In the genomic region with DNA sequence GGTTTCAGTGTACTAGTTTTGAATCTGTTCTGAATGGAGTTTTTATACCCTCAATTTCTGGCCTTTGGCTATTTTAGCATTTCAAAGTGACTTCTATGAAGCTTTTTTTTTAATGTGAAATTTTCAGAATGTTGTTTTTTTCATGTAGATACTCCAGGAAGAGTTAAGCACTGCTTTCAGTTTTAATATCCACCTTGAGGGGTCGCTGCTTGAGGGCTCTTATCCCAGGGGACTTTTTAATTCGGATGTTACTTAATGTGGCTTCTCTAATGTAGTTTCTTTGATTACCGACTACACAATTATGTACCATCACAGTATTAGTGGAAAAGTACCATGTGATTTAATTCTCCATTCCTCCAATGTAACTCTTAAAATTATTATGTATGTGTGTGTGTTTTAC, we compare ENCODE assay signal across 9 cellular contexts. TPM values are rescaled to one million over a fixed set of nuclear protein-coding genes. Genes with fewer than 3 reads are reported as not detected.
DNase-seq lines count a peak whose midpoint lies in the region; ATAC-seq, FAIRE-seq and TF ChIP-seq lines count a peak whose summit lies in the region.
"Had no signal": no experiment of that assay in that cellular context is flagged by ENCODE, and none has a peak within 500 bp of the region (broad histone marks: within the 10 kb centered on the region; RNA-seq: fewer than 3 reads in every experiment).

No MANE protein-coding gene starts in this region.

- TF ChIP-seq CTCF in liver (IDR thresholded peaks at IDR 0.05; ENCODE audit: low read depth, low read length, missing input control) (peak; percentile 16), HepG2 (CRISPR knock-in tag; IDR thresholded peaks at IDR 0.05) (no peak), fibroblast of pulmonary artery (IDR thresholded peaks at IDR 0.05; ENCODE audit: low read length, missing control alignments) (peak; percentile 59), upper lobe of left lung (IDR thresholded peaks at IDR 0.05) (peak in 4 of 6 experiments; percentile 24 to 58 (median 40))

- no peak overlapping the region for H3K4me3 ChIP-seq in liver (ENCODE audit: low read depth in 1 of 3, low read length in 3 of 3)
- H3K4me3 ChIP-seq in HepG2 (replicated peaks in 1 of 3; ENCODE audit: insufficient read depth in 1 of 3, low read depth in 2 of 3, low read length in 3 of 3): no peak overlapping the region
- peak overlapping the region; percentile 14 for H3K4me3 ChIP-seq in fibroblast of pulmonary artery (replicated peaks; ENCODE audit: low read depth, low read length)
- no peak overlapping the region for H3K4me3 ChIP-seq in upper lobe of left lung

- H3K9ac ChIP-seq in liver (ENCODE audit: low read depth in 1 of 2, low read length in 2 of 2) (no peak overlapping the region), HepG2 (ENCODE audit: insufficient read depth, low read depth, low read length) (no peak overlapping the region)

- no peak for DNase-seq in HepG2 (ENCODE audit: low spot score)
- no peak for DNase-seq in T-helper 17 cell
- peak; percentile 49 for DNase-seq in fibroblast of pulmonary artery (ENCODE audit: low read depth)
- DNase-seq in upper lobe of left lung: no peak
- no peak for DNase-seq in RKO (ENCODE audit: low spot score)
- no peak for DNase-seq in HK-2 (ENCODE audit: unreplicated experiment)

- in situ Hi-C loops in HepG2 (cut with HindIII; ENCODE audit: extremely low pct_ligation_motif_present, low pct_unique_long_range_greater_than_20kb): no loop called here

- no peak overlapping the region for H2AFZ ChIP-seq in HepG2 (ENCODE audit: low read length)

- peaks cover 33% of the 10 kb centered on the region for H3K4me1 Mint-ChIP-seq in T-helper 17 cell

- peak in 1 of 2 donors; percentile 38 for TF ChIP-seq RAD21 in liver (IDR thresholded peaks at IDR 0.05)
- TF ChIP-seq RAD21 in HepG2 (CRISPR knock-in tag; IDR thresholded peaks at IDR 0.05): no peak

- H3K27ac Mint-ChIP-seq in T-helper 17 cell: peak overlapping the region; percentile 21
- H3K27ac Mint-ChIP-seq: activated naive CD4-positive, alpha-beta T cell treated with anti-CD3 and anti-CD28 coated beads, Interleukin-2, amount 50 U/mL, for 72 hours had no signal

- no TSS peak for BruUV-seq in HepG2 (replicated peaks; lab: Mats Ljungman, UMichigan)

- no peaks in the 10 kb centered on the region for H3K27me3 ChIP-seq in liver (ENCODE audit: control insufficient read depth in 4 of 4, insufficient read depth in 4 of 4, low read length in 3 of 4)
- no peaks in the 10 kb centered on the region for H3K27me3 ChIP-seq in HepG2 (ENCODE audit: control insufficient read depth in 1 of 2, insufficient read depth in 2 of 2, low read length in 2 of 2)
- H3K27me3 ChIP-seq in upper lobe of left lung: no peaks in the 10 kb centered on the region

- H3K36me3 Mint-ChIP-seq in T-helper 17 cell (ENCODE audit: low read depth): peaks cover 6% of the 10 kb centered on the region

- no peak for FAIRE-seq in HepG2 (lab: Jason Lieb, UNC)

- WGBS in liver: 69% methylated on average over 3 of the region's 3 CpGs
- WGBS in HepG2 (ENCODE audit: low lambda C conversion rate): 84% methylated on average over 3 of the region's 3 CpGs
- 34 to 42% methylated on average over 3 of the region's 3 CpGs for WGBS in upper lobe of left lung, 2 donors

- POLR2A ChIA-PET in HepG2 (lab: Yijun Ruan, JAX): interaction anchor here (1.2 kb wide), 1 partner anchor 224 kb away, joined by 3 read pairs; no protein-coding TSS in a partner anchor

- H3K4me1 ChIP-seq in liver (ENCODE audit: control insufficient read depth in 4 of 4, insufficient read depth in 4 of 4, low read length in 3 of 4): peaks cover 8 to 16% (median 13%) of the 10 kb centered on the region in 4 donors
- peaks cover 18% of the 10 kb centered on the region for H3K4me1 ChIP-seq in HepG2 (ENCODE audit: insufficient read depth, low read length)
- H3K4me1 ChIP-seq in upper lobe of left lung: peaks cover 42 to 62% (median 47%) of the 10 kb centered on the region in 4 donors

- ATAC-seq in HepG2 (no peak), T-helper 17 cell (peak; percentile 25), upper lobe of left lung (ENCODE audit: low FRiP score in 2 of 2) (no peak), HG02938 (IDR thresholded peaks at IDR 0.05; ENCODE audit: unreplicated experiment) (no peak)
- ATAC-seq: activated naive CD4-positive, alpha-beta T cell treated with anti-CD3 and anti-CD28 coated beads, Interleukin-2, amount 50 U/mL, for 72 hours had no signal

- no peaks in the 10 kb centered on the region for H3K27me3 Mint-ChIP-seq in T-helper 17 cell

- H3K27ac ChIP-seq in liver (ENCODE audit: low read depth in 1 of 2, low read length in 2 of 2) (no peak overlapping the region), HepG2 (ENCODE audit: extremely low read length, insufficient read depth, low read length) (no peak overlapping the region), upper lobe of left lung (peak overlapping the region in 2 of 4 donors; percentile 44 to 95)

- peaks cover 0 to 7% (median 1%) of the 10 kb centered on the region in 4 donors for H3K36me3 ChIP-seq in liver (ENCODE audit: control insufficient read depth in 4 of 4, insufficient read depth in 3 of 4, low read depth in 1 of 4, low read length in 3 of 4)
- H3K36me3 ChIP-seq in HepG2 (replicated peaks in 1 of 2; ENCODE audit: control insufficient read depth in 1 of 2, insufficient read depth in 2 of 2, low read length in 2 of 2): peaks cover 0 to 4% of the 10 kb centered on the region in 2 experiments; a peak in 1 of 5 replicates
- H3K36me3 ChIP-seq in upper lobe of left lung: peaks cover 0 to 30% (median 2%) of the 10 kb centered on the region in 4 donors

- intact Hi-C loops in HepG2 (cut with micrococcal nuclease; ENCODE audit: unreplicated experiment): no loop called here

- H3K9me3 ChIP-seq in liver (ENCODE audit: control insufficient read depth in 4 of 4, low read length in 3 of 4) (no peaks in the 10 kb centered on the region), HepG2 (ENCODE audit: low read length) (no peaks in the 10 kb centered on the region), T-helper 17 cell (ENCODE audit: control insufficient read depth, low read length, poor library complexity, severe bottlenecking) (no peaks in the 10 kb centered on the region), upper lobe of left lung (no peaks in the 10 kb centered on the region)

- TF ChIP-seq POLR2A in HepG2 (IDR thresholded peaks at IDR 0.05; ENCODE audit: insufficient read depth in 1 of 2, low read depth in 2 of 2, low read length in 2 of 2) (no peak), upper lobe of left lung (IDR thresholded peaks at IDR 0.05) (no peak)

- no peak overlapping the region for H3K4me2 ChIP-seq in HepG2 (ENCODE audit: low read depth, low read length)

- TF ChIP-seq EP300 in HepG2 (IDR thresholded peaks at IDR 0.05; ENCODE audit: low read depth in 2 of 2, low read length in 2 of 2) (no peak), HepG2 (CRISPR knock-in tag; IDR thresholded peaks at IDR 0.05; ENCODE audit: borderline replicate concordance) (no peak), upper lobe of left lung (IDR thresholded peaks at IDR 0.05) (no peak)

- H4K20me1 ChIP-seq in HepG2 (ENCODE audit: insufficient read depth, low read length): no peaks in the 10 kb centered on the region

- CTCF ChIA-PET in HepG2 (lab: Yijun Ruan, JAX; ENCODE audit: low intra/inter-chr PET ratio, low total read pairs): no interaction called here

- no peak overlapping the region for H3K4me3 Mint-ChIP-seq in T-helper 17 cell

- H3K79me2 ChIP-seq in HepG2 (ENCODE audit: insufficient read depth, low read length): peaks cover 2% of the 10 kb centered on the region

RNA-seq across cellular contexts. Expression of a gene that starts 5.2 kb away (rescaled TPM):
- total RNA-seq in liver: 10 to 100 TPM in 1 of 2 donors, 1 to 10 TPM in 1; 5.0 to 10.7 TPM
- polyA plus RNA-seq in liver: 1 to 10 TPM; 6.2 to 7.3 TPM
- 8.3 and 12.5 TPM in 2 replicates for total RNA-seq in HepG2 (2016; rRNA removed; fragmentation: Illumina TruSeq; extraction: Trizol)
- 1.0 and 1.1 TPM in 2 replicates for total RNA-seq in HepG2 (2016; cell fraction: cytosol; rRNA removed; fragmentation: Illumina TruSeq; extraction: Trizol; ENCODE audit: low read depth)
- 8.2 and 12.7 TPM in 2 replicates for total RNA-seq in HepG2 (2016; cell fraction: insoluble cytoplasmic fraction; rRNA removed; fragmentation: Illumina TruSeq; extraction: Trizol)
- total RNA-seq in HepG2 (2016; cell fraction: membrane; rRNA removed; fragmentation: Illumina TruSeq; extraction: Trizol): 3.3 and 4.0 TPM in 2 replicates
- 5.6 and 6.4 TPM in 2 replicates for total RNA-seq in HepG2 (2016; cell fraction: nucleus; rRNA removed; fragmentation: Illumina TruSeq; extraction: Trizol)
- 2.1 and 2.2 TPM in 2 replicates for polyA plus RNA-seq in HepG2 (2011; rRNA removed)
- polyA plus RNA-seq in HepG2 (2011; cell fraction: cytosol; rRNA removed): 1.0 and 1.7 TPM in 2 replicates
- polyA plus RNA-seq in HepG2 (2011; cell fraction: nucleus; rRNA removed): 0.74 and 0.78 TPM in 2 replicates
- 2.6 and 4.0 TPM in 2 replicates for polyA plus RNA-seq in HepG2 (2012)
- 0.29 and 0.33 TPM in 2 replicates for polyA plus RNA-seq in HepG2 (2016; cell fraction: cytosol; fragmentation: Illumina TruSeq; extraction: Trizol; ENCODE audit: low read depth)
- polyA plus RNA-seq in HepG2 (2016; cell fraction: insoluble cytoplasmic fraction; fragmentation: Illumina TruSeq; extraction: Trizol; ENCODE audit: low read depth): 9.9 and 10.7 TPM in 2 replicates
- polyA plus RNA-seq in HepG2 (2016; cell fraction: membrane; fragmentation: Illumina TruSeq; extraction: Trizol; ENCODE audit: low read depth): 1.1 TPM in 2 replicates
- polyA plus RNA-seq in HepG2 (2016; cell fraction: nucleus; fragmentation: Illumina TruSeq; extraction: Trizol; ENCODE audit: insufficient read depth, low read depth): 4.2 TPM in 2 replicates
- 0.96 and 1.1 TPM in 2 replicates for polyA minus RNA-seq in HepG2 (2011; rRNA and poly(A)+ RNA removed; ENCODE audit: low replicate concordance)
- polyA minus RNA-seq in HepG2 (2011; cell fraction: cytosol; rRNA and poly(A)+ RNA removed): 2.8 and 3.6 TPM in 2 replicates
- polyA minus RNA-seq in HepG2 (2011; cell fraction: nucleus; rRNA and poly(A)+ RNA removed): 4.4 and 8.3 TPM in 2 replicates
- 10 to 100 TPM; 12.7 to 15.2 TPM for total RNA-seq in T-helper 17 cell
- 10 to 100 TPM in 5 of 6 donors, 1 to 10 TPM in 1; 6.5 to 30.8 (median 20.6) TPM for total RNA-seq in upper lobe of left lung

RNA-seq across cellular contexts. Expression of a gene that starts 27.1 kb away (rescaled TPM):
- total RNA-seq in liver (10 to 100 TPM; 11.4 to 11.8 TPM), HepG2 (2016; rRNA removed; fragmentation: Illumina TruSeq; extraction: Trizol) (5.5 and 7.5 TPM in 2 replicates), T-helper 17 cell (1 to 10 TPM; 1.9 to 3.8 TPM), upper lobe of left lung (10 to 100 TPM in 5 of 6 donors, 1 to 10 TPM in 1; 9.8 to 54.9 (median 18.1) TPM)
- polyA plus RNA-seq in liver (10 to 100 TPM in 1 of 2 donors, 1 to 10 TPM in 1; 8.1 to 17.5 TPM), HepG2 (2011; rRNA removed) (1.2 and 1.5 TPM in 2 replicates)
- total RNA-seq in HepG2 (2016; cell fraction: cytosol; rRNA removed; fragmentation: Illumina TruSeq; extraction: Trizol; ENCODE audit: low read depth): 1.0 and 1.2 TPM in 2 replicates
- 5.3 and 6.9 TPM in 2 replicates for total RNA-seq in HepG2 (2016; cell fraction: insoluble cytoplasmic fraction; rRNA removed; fragmentation: Illumina TruSeq; extraction: Trizol)
- total RNA-seq in HepG2 (2016; cell fraction: membrane; rRNA removed; fragmentation: Illumina TruSeq; extraction: Trizol): 1.8 and 2.7 TPM in 2 replicates
- total RNA-seq in HepG2 (2016; cell fraction: nucleus; rRNA removed; fragmentation: Illumina TruSeq; extraction: Trizol): 1.7 and 2.9 TPM in 2 replicates
- polyA plus RNA-seq in HepG2 (2011; cell fraction: cytosol; rRNA removed): 0.64 and 1.2 TPM in 2 replicates
- polyA plus RNA-seq in HepG2 (2011; cell fraction: nucleus; rRNA removed): 0.21 and 0.61 TPM in 2 replicates
- polyA plus RNA-seq in HepG2 (2012): 1.6 and 3.8 TPM in 2 replicates
- polyA plus RNA-seq in HepG2 (2016; cell fraction: cytosol; fragmentation: Illumina TruSeq; extraction: Trizol; ENCODE audit: low read depth): 0.47 and 0.49 TPM in 2 replicates
- polyA plus RNA-seq in HepG2 (2016; cell fraction: insoluble cytoplasmic fraction; fragmentation: Illumina TruSeq; extraction: Trizol; ENCODE audit: low read depth): 6.6 and 7.5 TPM in 2 replicates
- 0.80 and 0.81 TPM in 2 replicates for polyA plus RNA-seq in HepG2 (2016; cell fraction: membrane; fragmentation: Illumina TruSeq; extraction: Trizol; ENCODE audit: low read depth)
- 2.6 and 2.9 TPM in 2 replicates for polyA plus RNA-seq in HepG2 (2016; cell fraction: nucleus; fragmentation: Illumina TruSeq; extraction: Trizol; ENCODE audit: insufficient read depth, low read depth)
- polyA minus RNA-seq in HepG2 (2011; rRNA and poly(A)+ RNA removed; ENCODE audit: low replicate concordance): 0.12 and 1.4 TPM in 2 replicates
- polyA minus RNA-seq in HepG2 (2011; cell fraction: cytosol; rRNA and poly(A)+ RNA removed): 0.79 and 1.1 TPM in 2 replicates
- 0.64 and 1.4 TPM in 2 replicates for polyA minus RNA-seq in HepG2 (2011; cell fraction: nucleus; rRNA and poly(A)+ RNA removed)

RNA-seq across cellular contexts. Expression of a gene that starts 41.7 kb away (rescaled TPM):
- total RNA-seq in liver: 10 to 100 TPM in 1 of 2 donors, not detected in 1; 13.3 TPM
- polyA plus RNA-seq in liver: under 1 TPM in 1 of 2 donors, not detected in 1; 0.15 TPM
- not detected in 2 replicates for total RNA-seq in HepG2 (2016; rRNA removed; fragmentation: Illumina TruSeq; extraction: Trizol)
- not detected in 2 replicates for total RNA-seq in HepG2 (2016; cell fraction: cytosol; rRNA removed; fragmentation: Illumina TruSeq; extraction: Trizol; ENCODE audit: low read depth)
- total RNA-seq in HepG2 (2016; cell fraction: insoluble cytoplasmic fraction; rRNA removed; fragmentation: Illumina TruSeq; extraction: Trizol): not detected in 2 replicates
- not detected in 2 replicates for total RNA-seq in HepG2 (2016; cell fraction: membrane; rRNA removed; fragmentation: Illumina TruSeq; extraction: Trizol)
- total RNA-seq in HepG2 (2016; cell fraction: nucleus; rRNA removed; fragmentation: Illumina TruSeq; extraction: Trizol): not detected in 2 replicates
- polyA plus RNA-seq in HepG2 (2011; rRNA removed): not detected in 2 replicates
- polyA plus RNA-seq in HepG2 (2011; cell fraction: cytosol; rRNA removed): not detected in 2 replicates
- polyA plus RNA-seq in HepG2 (2011; cell fraction: nucleus; rRNA removed): not detected in 2 replicates
- polyA plus RNA-seq in HepG2 (2012): not detected in 2 replicates
- not detected in 2 replicates for polyA plus RNA-seq in HepG2 (2016; cell fraction: cytosol; fragmentation: Illumina TruSeq; extraction: Trizol; ENCODE audit: low read depth)
- polyA plus RNA-seq in HepG2 (2016; cell fraction: insoluble cytoplasmic fraction; fragmentation: Illumina TruSeq; extraction: Trizol; ENCODE audit: low read depth): not detected in 2 replicates
- polyA plus RNA-seq in HepG2 (2016; cell fraction: membrane; fragmentation: Illumina TruSeq; extraction: Trizol; ENCODE audit: low read depth): not detected in 2 replicates
- not detected in 2 replicates for polyA plus RNA-seq in HepG2 (2016; cell fraction: nucleus; fragmentation: Illumina TruSeq; extraction: Trizol; ENCODE audit: insufficient read depth, low read depth)
- not detected in 2 replicates for polyA minus RNA-seq in HepG2 (2011; rRNA and poly(A)+ RNA removed; ENCODE audit: low replicate concordance)
- polyA minus RNA-seq in HepG2 (2011; cell fraction: cytosol; rRNA and poly(A)+ RNA removed): not detected in 2 replicates
- not detected in 2 replicates for polyA minus RNA-seq in HepG2 (2011; cell fraction: nucleus; rRNA and poly(A)+ RNA removed)
- not detected for total RNA-seq in T-helper 17 cell
- total RNA-seq in upper lobe of left lung: under 1 TPM in 2 of 6 donors, not detected in 4; 0.20 to 0.59 TPM
- total RNA-seq: activated naive CD4-positive, alpha-beta T cell treated with anti-CD3 and anti-CD28 coated beads, Interleukin-2, amount 50 U/mL, for 72 hours had no signal
